Comparison of ENCODE assay signal across 19 cellular contexts in genomic region chr16:83011101-83011720, GRCh38.
"Had no signal": no experiment of that assay in that cellular context is flagged by ENCODE, and none has a peak within 500 bp of the region (broad histone marks: within the 10 kb centered on the region; RNA-seq: fewer than 3 reads in every experiment).

No MANE protein-coding gene starts in this region.

- H3K4me3 ChIP-seq: gastroesophageal sphincter, heart right ventricle, lung, psoas muscle, spleen, stomach, testis had no signal

- H3K27ac ChIP-seq: brain microvascular endothelial cell, gastroesophageal sphincter, heart right ventricle, psoas muscle, spleen, stomach, testis had no signal

- H3K27me3 ChIP-seq: brain microvascular endothelial cell, gastroesophageal sphincter, heart right ventricle, stomach, testis had no signal

- H3K9me3 ChIP-seq: gastroesophageal sphincter, heart right ventricle, psoas muscle, spleen, stomach, testis had no signal

- ATAC-seq: activated CD4-positive, alpha-beta T cell treated with anti-CD3 and anti-CD28 coated beads for 36 hours; activated T-cell treated with anti-CD3 and anti-CD28 coated beads, Interleukin-2, amount 50 U/mL, for 72 hours; gastroesophageal sphincter; heart right ventricle; left cardiac atrium; psoas muscle; sciatic nerve had no signal

- H3K36me3 ChIP-seq: brain microvascular endothelial cell, gastroesophageal sphincter, heart right ventricle, spleen, stomach had no signal

- DNase-seq: activated CD4-positive, alpha-beta T cell treated with anti-CD3 and anti-CD28 coated beads for 36 hours; activated CD8-positive, alpha-beta memory T cell treated with anti-CD3 and anti-CD28 coated beads, Interleukin-2, amount 50 U/mL, for 48 hours; activated gamma-delta T cell treated with Interleukin-2 at 50 U/mL for 16 hours; activated T-cell treated with anti-CD3 and anti-CD28 coated beads, Interleukin-2, amount 50 U/mL, for 72 hours; amygdala; brain microvascular endothelial cell; effector CD8-positive, alpha-beta T cell; heart right ventricle; left cardiac atrium; midbrain; psoas muscle; spleen; stomach; T-helper 2 cell; testis had no signal

- H3K4me1 ChIP-seq: gastroesophageal sphincter, psoas muscle, spleen, stomach, testis had no signal

- FAIRE-seq: endothelial cell of umbilical vein had no signal
